In genomic region chr9:76676857-76677256, GRCh38 we compare ENCODE assay signal across 22 cellular contexts.
DNase-seq lines count a peak whose midpoint lies in the region; ATAC-seq, FAIRE-seq and TF ChIP-seq lines count a peak whose summit lies in the region.
"Had no signal": no experiment of that assay in that cellular context is flagged by ENCODE, and none has a peak within 500 bp of the region (broad histone marks: within the 10 kb centered on the region; RNA-seq: fewer than 3 reads in every experiment).

No MANE protein-coding gene starts in this region.

- TF ChIP-seq EP300 in HepG2 (IDR thresholded peaks at IDR 0.05; ENCODE audit: low read depth in 2 of 2, low read length in 2 of 2) (no peak), HepG2 (CRISPR knock-in tag; IDR thresholded peaks at IDR 0.05; ENCODE audit: borderline replicate concordance) (no peak)

- WGBS in HepG2 (ENCODE audit: low lambda C conversion rate): 33% methylated on average over 4 of the region's 4 CpGs
- WGBS in right lobe of liver (ENCODE audit: insufficient coverage, low coverage, low lambda C conversion rate, missing lambda C conversion rate): 32% methylated on average over 4 of the region's 4 CpGs

- CTCF ChIA-PET in HepG2 (lab: Yijun Ruan, JAX; ENCODE audit: low intra/inter-chr PET ratio, low total read pairs): no interaction called here

- H3K4me1 ChIP-seq in HepG2 (ENCODE audit: insufficient read depth, low read length) (no peaks in the 10 kb centered on the region), right lobe of liver (no peaks in the 10 kb centered on the region)
- H3K4me1 ChIP-seq: lower lobe of right lung, Peyer's patch, right atrium auricular region had no signal

- POLR2A ChIA-PET in HepG2 (lab: Yijun Ruan, JAX): no interaction called here

- H3K27ac ChIP-seq in HepG2 (ENCODE audit: extremely low read length, insufficient read depth, low read length) (no peak overlapping the region), right lobe of liver (no peak overlapping the region)
- H3K27ac ChIP-seq: lower lobe of right lung, Peyer's patch had no signal

- TF ChIP-seq RAD21 in HepG2 (CRISPR knock-in tag; IDR thresholded peaks at IDR 0.05): no peak

- H3K36me3 ChIP-seq in HepG2 (replicated peaks in 1 of 2; ENCODE audit: control insufficient read depth in 1 of 2, insufficient read depth in 2 of 2, low read length in 2 of 2) (no peaks in the 10 kb centered on the region), right lobe of liver (no peaks in the 10 kb centered on the region)
- H3K36me3 ChIP-seq: lower lobe of right lung, Peyer's patch, right atrium auricular region, thoracic aorta had no signal

- no peak for ATAC-seq in HepG2
- ATAC-seq in right lobe of liver: no peak
- ATAC-seq in HG03045 (IDR thresholded peaks at IDR 0.05; ENCODE audit: unreplicated experiment): no peak
- ATAC-seq in HG02870 (IDR thresholded peaks at IDR 0.05; ENCODE audit: unreplicated experiment): no peak
- no peak for ATAC-seq in GM19397 (IDR thresholded peaks at IDR 0.05; ENCODE audit: unreplicated experiment)
- no peak for ATAC-seq in HG02678 (IDR thresholded peaks at IDR 0.05; ENCODE audit: unreplicated experiment)
- ATAC-seq: lower lobe of right lung; stimulated activated naive B cell treated with anti-CD40 and anti-IgM and Interleukin-4, amounts not matched to agents 10 μg/mL and 1 μg/mL and 100 μg/mL, for 72 hours had no signal

- in situ Hi-C loops in HepG2 (cut with HindIII; ENCODE audit: extremely low pct_ligation_motif_present, low pct_unique_long_range_greater_than_20kb): no loop called here

- no peaks in the 10 kb centered on the region for H3K9me3 ChIP-seq in HepG2 (ENCODE audit: low read length)
- H3K9me3 ChIP-seq in right lobe of liver: no peaks in the 10 kb centered on the region
- H3K9me3 ChIP-seq: lower lobe of right lung, Peyer's patch, right atrium auricular region, thoracic aorta had no signal

- no peak overlapping the region for H3K4me2 ChIP-seq in HepG2 (ENCODE audit: low read depth, low read length)

- DNase-seq in HepG2 (ENCODE audit: low spot score): no peak
- no peak for DNase-seq in right lobe of liver
- peak; percentile 82 for DNase-seq in NCI-H510A treated with DMSO at 0.1 percent for 48 hours (lab: John Stamatoyannopoulos, UW)
- DNase-seq in dermis blood vessel endothelial cell: peak; percentile 27
- DNase-seq: activated CD4-positive, alpha-beta T cell treated with anti-CD3 and anti-CD28 coated beads for 1 hour; activated CD8-positive, alpha-beta memory T cell treated with anti-CD3 and anti-CD28 coated beads for 24 hours; activated naive CD8-positive, alpha-beta T cell treated with anti-CD3 and anti-CD28 coated beads for 36 hours; CD4-positive, CD25-positive, alpha-beta regulatory T cell; DND-41; endodermal cell; lower lobe of right lung; naive B cell; NCI-H1436; NCI-H82; Peyer's patch; stimulated activated naive B cell treated with anti-CD40 and anti-IgM and Interleukin-4, amounts not matched to agents 10 μg/mL and 1 μg/mL and 100 μg/mL, for 72 hours had no signal

- no peak for FAIRE-seq in HepG2 (lab: Jason Lieb, UNC)

- no peak overlapping the region for H3K9ac ChIP-seq in HepG2 (ENCODE audit: insufficient read depth, low read depth, low read length)

- H4K20me1 ChIP-seq in HepG2 (ENCODE audit: insufficient read depth, low read length): no peaks in the 10 kb centered on the region

- no TSS peak for BruUV-seq in HepG2 (replicated peaks; lab: Mats Ljungman, UMichigan)

- H3K79me2 ChIP-seq in HepG2 (ENCODE audit: insufficient read depth, low read length): no peaks in the 10 kb centered on the region

- TF ChIP-seq CTCF in HepG2 (CRISPR knock-in tag; IDR thresholded peaks at IDR 0.05) (no peak), right lobe of liver (IDR thresholded peaks at IDR 0.05) (no peak)

- intact Hi-C loops in HepG2 (cut with micrococcal nuclease; ENCODE audit: unreplicated experiment): no loop called here
- intact Hi-C loops in right lobe of liver (cut with DNase I): no loop called here

- H3K4me3 ChIP-seq in HepG2 (replicated peaks in 1 of 3; ENCODE audit: insufficient read depth in 1 of 3, low read depth in 2 of 3, low read length in 3 of 3): no peak overlapping the region
- no peak overlapping the region for H3K4me3 ChIP-seq in right lobe of liver
- H3K4me3 ChIP-seq: lower lobe of right lung, Peyer's patch, right atrium auricular region, thoracic aorta had no signal

- TF ChIP-seq POLR2A in HepG2 (IDR thresholded peaks at IDR 0.05; ENCODE audit: insufficient read depth in 1 of 2, low read depth in 2 of 2, low read length in 2 of 2): no peak
- TF ChIP-seq POLR2A in right lobe of liver (IDR thresholded peaks at IDR 0.05): no peak

- H2AFZ ChIP-seq in HepG2 (ENCODE audit: low read length): no peak overlapping the region

- H3K27me3 ChIP-seq in HepG2 (ENCODE audit: control insufficient read depth in 1 of 2, insufficient read depth in 2 of 2, low read length in 2 of 2) (no peaks in the 10 kb centered on the region), right lobe of liver (no peaks in the 10 kb centered on the region)
- H3K27me3 ChIP-seq: Peyer's patch, right atrium auricular region had no signal

TF ChIP-seq in HepG2, 621 proteins besides CTCF, POLR2A, EP300 and RAD21:
- TF ChIP-seq ZNF329 (CRISPR knock-in tag; IDR thresholded peaks at IDR 0.05; ENCODE audit: low read depth) (no peak), CEBPB (IDR thresholded peaks at IDR 0.05; ENCODE audit: borderline replicate concordance, low read depth, low read length) (peak; percentile 61)

Comparison
In these comparisons a context has a peak if more than half of its experiments do, and no peak if none do; other contexts are left out.
1. DNase-seq: peak in NCI-H510A treated with DMSO at 0.1 percent for 48 hours (single experiment) and dermis blood vessel endothelial cell (single experiment); none in HepG2 (single experiment) and right lobe of liver (0 of 3).